1 cellular context compared by ENCODE assay signal in genomic region chr2:129923265-129924141, GRCh38.
A peak's percentile ranks its signal among the peaks of the same experiment; 100 is the strongest.
TF ChIP-seq lines count a peak whose summit lies in the region.

No MANE protein-coding gene starts in this region.

TF ChIP-seq in HepG2, 621 proteins besides CTCF, POLR2A, EP300 and RAD21 (continued from another document):
- TF ChIP-seq HINFP (CRISPR knock-in tag; IDR thresholded peaks at IDR 0.05; ENCODE audit: low read depth): no peak
- TF ChIP-seq HNF1B (CRISPR knock-in tag; IDR thresholded peaks at IDR 0.05): no peak
- TF ChIP-seq SALL1 (CRISPR knock-in tag; IDR thresholded peaks at IDR 0.05): peak; percentile 33; the same call in 1 of the 2 replicates
- TF ChIP-seq, protein P1, sequence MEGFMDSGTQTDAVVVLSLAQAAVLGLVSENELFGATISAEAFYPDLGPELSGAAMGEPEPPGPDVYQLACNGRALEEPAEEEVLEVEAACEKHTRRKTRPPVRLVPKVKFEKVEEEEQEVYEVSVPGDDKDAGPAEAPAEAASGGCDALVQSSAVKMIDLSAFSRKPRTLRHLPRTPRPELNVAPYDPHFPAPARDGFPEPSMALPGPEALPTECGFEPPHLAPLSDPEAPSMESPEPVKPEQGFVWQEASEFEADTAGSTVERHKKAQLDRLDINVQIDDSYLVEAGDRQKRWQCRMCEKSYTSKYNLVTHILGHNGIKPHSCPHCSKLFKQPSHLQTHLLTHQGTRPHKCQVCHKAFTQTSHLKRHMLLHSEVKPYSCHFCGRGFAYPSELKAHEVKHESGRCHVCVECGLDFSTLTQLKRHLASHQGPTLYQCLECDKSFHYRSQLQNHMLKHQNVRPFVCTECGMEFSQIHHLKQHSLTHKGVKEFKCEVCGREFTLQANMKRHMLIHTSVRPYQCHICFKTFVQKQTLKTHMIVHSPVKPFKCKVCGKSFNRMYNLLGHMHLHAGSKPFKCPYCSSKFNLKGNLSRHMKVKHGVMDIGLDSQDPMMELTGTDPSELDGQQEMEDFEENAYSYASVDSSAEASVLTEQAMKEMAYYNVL (CRISPR knock-in tag; IDR thresholded peaks at IDR 0.05; ENCODE audit: borderline replicate concordance): no peak
- no peak for TF ChIP-seq KLF9 (CRISPR knock-in tag; IDR thresholded peaks at IDR 0.05; ENCODE audit: low read depth)
- TF ChIP-seq ZNF574 (CRISPR knock-in tag; IDR thresholded peaks at IDR 0.05): peak; percentile 46; the same call in 1 of the 2 replicates
- TF ChIP-seq ZNF546 (CRISPR knock-in tag; conservative IDR thresholded peaks at IDR 0.05): no peak
- no peak for TF ChIP-seq ZBTB21 (CRISPR knock-in tag; IDR thresholded peaks at IDR 0.05)
- TF ChIP-seq ZNF280B (CRISPR knock-in tag; IDR thresholded peaks at IDR 0.05; ENCODE audit: borderline replicate concordance): 0 out of 2 replicates have a peak, but pooled peaks have one; percentile 35
- TF ChIP-seq PCBP1 (IDR thresholded peaks at IDR 0.05; ENCODE audit: borderline replicate concordance, low read depth, low read length): no peak
- peak; percentile 32; the same call in 1 of the 2 replicates for TF ChIP-seq HNF4A (CRISPR knock-in tag; IDR thresholded peaks at IDR 0.05)
- TF ChIP-seq, protein P2, sequence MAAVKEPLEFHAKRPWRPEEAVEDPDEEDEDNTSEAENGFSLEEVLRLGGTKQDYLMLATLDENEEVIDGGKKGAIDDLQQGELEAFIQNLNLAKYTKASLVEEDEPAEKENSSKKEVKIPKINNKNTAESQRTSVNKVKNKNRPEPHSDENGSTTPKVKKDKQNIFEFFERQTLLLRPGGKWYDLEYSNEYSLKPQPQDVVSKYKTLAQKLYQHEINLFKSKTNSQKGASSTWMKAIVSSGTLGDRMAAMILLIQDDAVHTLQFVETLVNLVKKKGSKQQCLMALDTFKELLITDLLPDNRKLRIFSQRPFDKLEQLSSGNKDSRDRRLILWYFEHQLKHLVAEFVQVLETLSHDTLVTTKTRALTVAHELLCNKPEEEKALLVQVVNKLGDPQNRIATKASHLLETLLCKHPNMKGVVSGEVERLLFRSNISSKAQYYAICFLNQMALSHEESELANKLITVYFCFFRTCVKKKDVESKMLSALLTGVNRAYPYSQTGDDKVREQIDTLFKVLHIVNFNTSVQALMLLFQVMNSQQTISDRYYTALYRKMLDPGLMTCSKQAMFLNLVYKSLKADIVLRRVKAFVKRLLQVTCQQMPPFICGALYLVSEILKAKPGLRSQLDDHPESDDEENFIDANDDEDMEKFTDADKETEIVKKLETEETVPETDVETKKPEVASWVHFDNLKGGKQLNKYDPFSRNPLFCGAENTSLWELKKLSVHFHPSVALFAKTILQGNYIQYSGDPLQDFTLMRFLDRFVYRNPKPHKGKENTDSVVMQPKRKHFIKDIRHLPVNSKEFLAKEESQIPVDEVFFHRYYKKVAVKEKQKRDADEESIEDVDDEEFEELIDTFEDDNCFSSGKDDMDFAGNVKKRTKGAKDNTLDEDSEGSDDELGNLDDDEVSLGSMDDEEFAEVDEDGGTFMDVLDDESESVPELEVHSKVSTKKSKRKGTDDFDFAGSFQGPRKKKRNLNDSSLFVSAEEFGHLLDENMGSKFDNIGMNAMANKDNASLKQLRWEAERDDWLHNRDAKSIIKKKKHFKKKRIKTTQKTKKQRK (IDR thresholded peaks at IDR 0.05; ENCODE audit: low read length): no peak
- no peak for TF ChIP-seq NCOA5 (CRISPR knock-in tag; IDR thresholded peaks at IDR 0.05)
- no peak for TF ChIP-seq ZNF430 (CRISPR knock-in tag; IDR thresholded peaks at IDR 0.05)
- 0 out of 2 replicates have a peak, but pooled peaks have one; percentile 21 for TF ChIP-seq ZMYM3 (CRISPR knock-in tag; IDR thresholded peaks at IDR 0.05)
- 0 out of 2 replicates have a peak, but pooled peaks have one; percentile 40 for TF ChIP-seq BORCS8-MEF2B (CRISPR knock-in tag; IDR thresholded peaks at IDR 0.05)
- no peak for TF ChIP-seq NONO (IDR thresholded peaks at IDR 0.05)
- no peak for TF ChIP-seq NONO (CRISPR knock-in tag; conservative IDR thresholded peaks at IDR 0.05)
- peak; percentile 61 for TF ChIP-seq STAG1 (CRISPR knock-in tag; IDR thresholded peaks at IDR 0.05)
- TF ChIP-seq FOXC1 (CRISPR knock-in tag; IDR thresholded peaks at IDR 0.05; ENCODE audit: borderline replicate concordance): peak; percentile 35; the same call in 1 of the 2 replicates
- TF ChIP-seq, protein P3, sequence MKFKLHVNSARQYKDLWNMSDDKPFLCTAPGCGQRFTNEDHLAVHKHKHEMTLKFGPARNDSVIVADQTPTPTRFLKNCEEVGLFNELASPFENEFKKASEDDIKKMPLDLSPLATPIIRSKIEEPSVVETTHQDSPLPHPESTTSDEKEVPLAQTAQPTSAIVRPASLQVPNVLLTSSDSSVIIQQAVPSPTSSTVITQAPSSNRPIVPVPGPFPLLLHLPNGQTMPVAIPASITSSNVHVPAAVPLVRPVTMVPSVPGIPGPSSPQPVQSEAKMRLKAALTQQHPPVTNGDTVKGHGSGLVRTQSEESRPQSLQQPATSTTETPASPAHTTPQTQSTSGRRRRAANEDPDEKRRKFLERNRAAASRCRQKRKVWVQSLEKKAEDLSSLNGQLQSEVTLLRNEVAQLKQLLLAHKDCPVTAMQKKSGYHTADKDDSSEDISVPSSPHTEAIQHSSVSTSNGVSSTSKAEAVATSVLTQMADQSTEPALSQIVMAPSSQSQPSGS (CRISPR knock-in tag; IDR thresholded peaks at IDR 0.05): 0 out of 2 replicates have a peak, but pooled peaks have one; percentile 21
- no peak for TF ChIP-seq PHB2 (IDR thresholded peaks at IDR 0.05; ENCODE audit: partially characterized antibody)
- TF ChIP-seq ZNF281 (CRISPR knock-in tag; IDR thresholded peaks at IDR 0.05; ENCODE audit: borderline replicate concordance): peak; percentile 16; the same call in 1 of the 2 replicates
- TF ChIP-seq ZMAT3 (CRISPR knock-in tag; conservative IDR thresholded peaks at IDR 0.05): no peak
- no peak for TF ChIP-seq RFXANK (CRISPR knock-in tag; IDR thresholded peaks at IDR 0.05)
- peak; percentile 26; the same call in 1 of the 2 replicates for TF ChIP-seq GABPB1 (CRISPR knock-in tag; IDR thresholded peaks at IDR 0.05)
- peak; percentile 67; the same call in 1 of the 2 replicates for TF ChIP-seq MTF2 (CRISPR knock-in tag; IDR thresholded peaks at IDR 0.05; ENCODE audit: borderline replicate concordance)
- peak; percentile 75 for TF ChIP-seq TEAD3 (CRISPR knock-in tag; optimal IDR thresholded peaks at IDR 0.05; ENCODE audit: borderline replicate concordance)
- no peak for TF ChIP-seq ZSCAN12 (CRISPR knock-in tag; IDR thresholded peaks at IDR 0.05)
- peak; percentile 24 for TF ChIP-seq HNF4G (IDR thresholded peaks at IDR 0.05; ENCODE audit: borderline replicate concordance, low read depth, low read length)
- no peak for TF ChIP-seq HNF4G (CRISPR knock-in tag; IDR thresholded peaks at IDR 0.05; ENCODE audit: borderline replicate concordance, low read depth)
TF ChIP-seq in HepG2: peak in this region for 17.
